ENCODE assay signal across 1 cellular context in genomic region chr7:25565949-25566348, GRCh38.
TF ChIP-seq lines count a peak whose summit lies in the region.

No MANE protein-coding gene starts in this region.

TF ChIP-seq in GM23338, 12 proteins besides CTCF, POLR2A, EP300 and RAD21 (continued from another document):
- TF ChIP-seq ZNF462 (CRISPR knock-in tag; IDR thresholded peaks at IDR 0.05): no peak
